25 cellular contexts compared by ENCODE assay signal in the genomic region with DNA sequence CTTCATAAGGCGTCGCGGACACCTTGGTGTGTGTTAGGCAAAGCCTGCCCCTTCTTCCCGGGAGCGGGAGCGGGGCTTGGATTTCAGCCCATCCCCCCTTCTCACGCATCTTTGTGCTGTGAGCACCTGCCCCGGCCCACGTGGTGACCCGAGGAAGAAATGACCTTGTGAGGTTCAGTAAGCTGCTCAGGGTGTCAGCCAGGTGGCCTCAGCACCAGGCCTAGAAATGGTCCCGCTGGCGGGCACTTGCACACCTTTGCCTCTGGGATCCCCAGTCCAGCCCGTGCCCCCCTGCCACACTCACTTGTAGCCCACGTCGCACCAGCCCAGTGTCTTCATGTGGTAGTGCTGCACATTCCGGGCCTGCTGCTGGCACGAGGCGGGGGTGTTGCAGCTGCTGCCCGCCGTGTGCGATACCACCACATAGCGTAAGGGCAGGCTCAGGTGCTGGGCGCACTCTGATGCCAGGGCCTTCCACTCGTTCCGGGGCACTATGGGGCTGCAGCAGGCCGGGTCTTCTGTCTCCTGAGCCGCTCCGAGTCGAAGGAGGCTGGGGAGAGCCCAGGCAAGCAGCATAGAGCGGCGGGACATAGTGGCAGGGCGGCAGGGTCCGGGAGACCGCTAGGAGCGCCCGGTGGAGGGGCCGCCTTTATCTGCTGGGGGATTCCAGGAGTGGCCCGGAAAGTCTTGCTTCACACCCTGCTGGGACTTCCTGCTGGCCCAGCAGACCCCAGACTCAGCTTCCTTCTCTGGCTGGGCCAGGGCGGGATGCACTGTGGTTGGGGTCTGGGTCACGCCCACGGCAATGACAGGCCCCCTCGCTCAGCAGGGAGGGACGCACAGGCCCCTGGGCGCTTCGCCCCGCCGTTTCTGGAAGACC. TPM values are rescaled to one million over a fixed set of nuclear protein-coding genes. Genes with fewer than 3 reads are reported as not detected.
DNase-seq lines count a peak whose midpoint lies in the region; ATAC-seq and TF ChIP-seq lines count a peak whose summit lies in the region.
"Had no signal": no experiment of that assay in that cellular context is flagged by ENCODE, and none has a peak within 500 bp of the region (broad histone marks: within the 10 kb centered on the region; RNA-seq: fewer than 3 reads in every experiment).

A gene with protein sequence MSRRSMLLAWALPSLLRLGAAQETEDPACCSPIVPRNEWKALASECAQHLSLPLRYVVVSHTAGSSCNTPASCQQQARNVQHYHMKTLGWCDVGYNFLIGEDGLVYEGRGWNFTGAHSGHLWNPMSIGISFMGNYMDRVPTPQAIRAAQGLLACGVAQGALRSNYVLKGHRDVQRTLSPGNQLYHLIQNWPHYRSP (minus strand): TSS at position 623 of the 880 bp plus-strand sequence. CDS start 32 bp downstream, at position 591.

- TF ChIP-seq CTCF in chondrocyte (IDR thresholded peaks at IDR 0.05) (no peak), mucosa of descending colon (IDR thresholded peaks at IDR 0.05) (no peak), type B pancreatic cell (conservative IDR thresholded peaks at IDR 0.05) (no peak), tibial nerve (IDR thresholded peaks at IDR 0.05) (no peak)

- H3K36me3 ChIP-seq in mucosa of descending colon (ENCODE audit: low read depth) (no peaks in the 10 kb centered on the region), tibial nerve (peaks cover 0 to 19% (median 0%) of the 10 kb centered on the region in 3 donors)
- H3K36me3 ChIP-seq: cardiac muscle cell, pancreas had no signal

- H3K27ac Mint-ChIP-seq in chondrocyte (ENCODE audit: unreplicated experiment), result peak within 1 kb of the TSS; percentile 2
- H3K27ac Mint-ChIP-seq in type B pancreatic cell, result no peak within 1 kb of the TSS
- H3K27ac Mint-ChIP-seq: activated CD4-positive, alpha-beta memory T cell treated with anti-CD3 and anti-CD28 coated beads, Interleukin-2, amount 10 ng/mL, durations not matched to agents 7 days and 5 days; activated naive CD4-positive, alpha-beta T cell treated with anti-CD3 and anti-CD28 coated beads, Interleukin-2, amount 10 ng/mL, durations not matched to agents 7 days and 5 days had no signal

- H3K27me3 Mint-ChIP-seq in chondrocyte (ENCODE audit: low read depth) (peaks cover 2% of the 10 kb centered on the region), type B pancreatic cell (no peaks in the 10 kb centered on the region)

- DNase-seq in NCI-H82 (lab: John Stamatoyannopoulos, UW) (peak; percentile 48), NCI-H82 treated with DMSO at 0.1 percent for 48 hours (lab: John Stamatoyannopoulos, UW; ENCODE audit: unreplicated experiment) (no peak), chondrocyte (ENCODE audit: low spot score) (no peak), mucosa of descending colon (no peak), type B pancreatic cell (ENCODE audit: extremely low spot score, unreplicated experiment) (no peak), tibial nerve (ENCODE audit: low spot score in 2 of 2) (no peak)
- DNase-seq in stimulated activated CD4-positive, alpha-beta T cell treated with anti-CD3 and anti-CD28 coated beads, Interleukin-4, amount 100 ng/mL, for 24 hours, result no peak
- DNase-seq: activated CD4-positive, alpha-beta memory T cell treated with anti-CD3 and anti-CD28 coated beads, Interleukin-2, amount 10 ng/mL, durations not matched to agents 7 days and 5 days; activated CD4-positive, CD25-positive, alpha-beta regulatory T cell; activated naive CD4-positive, alpha-beta T cell treated with anti-CD3 and anti-CD28 coated beads, Interleukin-2, amount 10 ng/mL, durations not matched to agents 7 days and 5 days; activated T-cell treated with anti-CD3 and anti-CD28 coated beads, Interleukin-2, amount 50 U/mL, for 4 hours; mammary epithelial cell; naive B cell; NCI-H187; NCI-H446 treated with DMSO at 0.1 percent for 48 hours; pancreas; stimulated activated CD4-positive, alpha-beta T cell treated with anti-CD3 and anti-CD28 coated beads, Interleukin-2, amount 100 ng/mL, for 48 hours; stomach; T-helper 9 cell; trophoblast cell had no signal

- H3K4me1 ChIP-seq in mucosa of descending colon (ENCODE audit: low read depth) (no peaks in the 10 kb centered on the region), tibial nerve (no peaks in the 10 kb centered on the region)
- H3K4me1 ChIP-seq: pancreas had no signal

- peaks cover 3% of the 10 kb centered on the region for H3K9me3 Mint-ChIP-seq in chondrocyte (ENCODE audit: low read depth)
- no peaks in the 10 kb centered on the region for H3K9me3 Mint-ChIP-seq in type B pancreatic cell
- H3K9me3 Mint-ChIP-seq: activated CD4-positive, alpha-beta memory T cell treated with anti-CD3 and anti-CD28 coated beads, Interleukin-2, amount 10 ng/mL, durations not matched to agents 7 days and 5 days; activated naive CD4-positive, alpha-beta T cell treated with anti-CD3 and anti-CD28 coated beads, Interleukin-2, amount 10 ng/mL, durations not matched to agents 7 days and 5 days; naive B cell had no signal

- ATAC-seq in mucosa of descending colon (peak; percentile 18), HG03342 (IDR thresholded peaks at IDR 0.05; ENCODE audit: unreplicated experiment) (no peak)
- ATAC-seq: activated T-cell treated with anti-CD3 and anti-CD28 coated beads, Interleukin-2, amount 50 U/mL, for 4 hours had no signal

- H3K4me3 ChIP-seq in mucosa of descending colon (no peak within 1 kb of the TSS), tibial nerve (no peak within 1 kb of the TSS)
- H3K4me3 ChIP-seq: cardiac muscle cell, pancreas, skin epidermis had no signal

- peaks cover 2 to 56% of the 10 kb centered on the region in 2 donors for H3K27me3 ChIP-seq in tibial nerve
- H3K27me3 ChIP-seq: cardiac muscle cell had no signal

- no peak within 1 kb of the TSS for H3K27ac ChIP-seq in tibial nerve
- H3K27ac ChIP-seq: cardiac muscle cell, pancreas had no signal

- peaks cover 8% of the 10 kb centered on the region for H3K36me3 Mint-ChIP-seq in chondrocyte (ENCODE audit: low read depth)
- peaks cover 9% of the 10 kb centered on the region for H3K36me3 Mint-ChIP-seq in type B pancreatic cell
- H3K36me3 Mint-ChIP-seq: activated naive CD4-positive, alpha-beta T cell treated with anti-CD3 and anti-CD28 coated beads, Interleukin-2, amount 10 ng/mL, durations not matched to agents 7 days and 5 days had no signal

- TF ChIP-seq EP300 in tibial nerve (IDR thresholded peaks at IDR 0.05), result no peak

- no peaks in the 10 kb centered on the region for H3K9me3 ChIP-seq in mucosa of descending colon
- no peaks in the 10 kb centered on the region for H3K9me3 ChIP-seq in tibial nerve
- H3K9me3 ChIP-seq: pancreas, stomach had no signal

- 18 to 27% methylated on average over 24 to 25 of the region's 47 CpGs for WGBS in tibial nerve, 2 donors

- TF ChIP-seq POLR2A in tibial nerve (IDR thresholded peaks at IDR 0.05), result no peak

- H3K4me3 Mint-ChIP-seq in chondrocyte (ENCODE audit: unreplicated experiment) (no peak within 1 kb of the TSS), type B pancreatic cell (peak within 1 kb of the TSS; percentile 51)
- H3K4me3 Mint-ChIP-seq: activated CD4-positive, alpha-beta memory T cell treated with anti-CD3 and anti-CD28 coated beads, Interleukin-2, amount 10 ng/mL, durations not matched to agents 7 days and 5 days; activated naive CD4-positive, alpha-beta T cell treated with anti-CD3 and anti-CD28 coated beads, Interleukin-2, amount 10 ng/mL, durations not matched to agents 7 days and 5 days; activated T-cell treated with anti-CD3 and anti-CD28 coated beads, Interleukin-2, amount 50 U/mL, for 4 hours; naive B cell had no signal

- H3K4me1 Mint-ChIP-seq in chondrocyte (ENCODE audit: low read depth) (no peaks in the 10 kb centered on the region), type B pancreatic cell (ENCODE audit: unreplicated experiment) (no peaks in the 10 kb centered on the region)

- intact Hi-C loops in mucosa of descending colon (cut with DNase I, micrococcal nuclease), result loop anchor here in 1 of 2 donors (10.0 kb wide), 1 partner anchor 52 kb away; no protein-coding TSS in a partner anchor

RNA-seq across cellular contexts. Expression of the gene that starts here (rescaled TPM):
- total RNA-seq in chondrocyte (not detected in 3 replicates), mucosa of descending colon (not detected), type B pancreatic cell (ENCODE audit: low replicate concordance) (not detected in 2 replicates), tibial nerve (not detected)
- total RNA-seq: A172; activated CD4-positive, alpha-beta memory T cell treated with anti-CD3 and anti-CD28 coated beads, Interleukin-2, amount 10 ng/mL, durations not matched to agents 7 days and 5 days; activated T-cell treated with anti-CD3 and anti-CD28 coated beads, Interleukin-2, amount 50 U/mL, for 4 hours; cardiac muscle cell; dermis microvascular lymphatic vessel endothelial cell; mammary epithelial cell; stomach had no signal

Comparison
In these comparisons a context has a peak if more than half of its experiments do, and no peak if none do; other contexts are left out.
1. Peak in ATAC-seq in mucosa of descending colon; RNA of the gene not detected or under 1 TPM.